In the genomic region with DNA sequence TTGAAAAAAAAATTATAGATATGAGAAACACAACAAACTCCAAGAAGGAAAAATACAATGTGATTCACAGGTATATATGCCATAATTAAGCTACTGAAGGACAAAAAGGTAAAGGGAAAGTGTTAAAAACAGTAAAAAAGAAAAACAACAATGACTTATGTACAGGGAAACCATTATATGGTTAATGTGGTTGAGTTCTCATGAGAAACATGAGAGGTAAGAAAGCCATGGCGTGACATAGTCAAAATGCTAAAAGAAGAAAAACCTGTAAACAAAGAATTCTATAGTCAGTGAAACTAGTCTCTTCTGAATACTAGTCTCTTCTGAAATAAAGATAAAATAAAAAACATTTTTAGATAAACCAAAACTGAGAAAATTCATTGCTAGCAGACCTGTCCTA, we compare ENCODE assay signal across 9 cellular contexts.
"Had no signal": no experiment of that assay in that cellular context is flagged by ENCODE, and none has a peak within 500 bp of the region (broad histone marks: within the 10 kb centered on the region; RNA-seq: fewer than 3 reads in every experiment).

No MANE protein-coding gene starts in this region.

- H3K36me3 ChIP-seq: HAP-1 had no signal

- H3K4me1 ChIP-seq: HAP-1 had no signal

- H3K9me3 ChIP-seq: HAP-1 had no signal

- H3K4me3 ChIP-seq: GM23248, HAP-1, K562 had no signal

- ATAC-seq: HCT116, K562 had no signal

- DNase-seq: GM23248, GOT3, H7, IMR-90, Kasumi-1, KG1 had no signal

- H3K27ac ChIP-seq: GM23248 had no signal
